ENCODE assay signal across 14 cellular contexts in genomic region chr1:1164701-1165451, GRCh38. TPM values are rescaled to one million over a fixed set of nuclear protein-coding genes. Genes with fewer than 3 reads are reported as not detected.
DNase-seq lines count a peak whose midpoint lies in the region; ATAC-seq and TF ChIP-seq lines count a peak whose summit lies in the region.
"Had no signal": no experiment of that assay in that cellular context is flagged by ENCODE, and none has a peak within 500 bp of the region (broad histone marks: within the 10 kb centered on the region; RNA-seq: fewer than 3 reads in every experiment).

No MANE protein-coding gene starts in this region.

- BruUV-seq in PC-3 (replicated peaks; lab: Mats Ljungman, UMichigan): no TSS peak
- no TSS peak for BruUV-seq in A673 (replicated peaks; lab: Mats Ljungman, UMichigan)

- H4K20me1 ChIP-seq in PC-3 (ENCODE audit: low read length): peaks cover 42% of the 10 kb centered on the region
- H4K20me1 ChIP-seq in hepatocyte (ENCODE audit: insufficient read depth, poor library complexity, severe bottlenecking): peaks cover 43% of the 10 kb centered on the region

- DNase-seq in H7: peak; percentile 91
- peak; percentile 82 for DNase-seq in PC-3
- peak; percentile 84 for DNase-seq in hepatocyte (ENCODE audit: low spot score)
- peak; percentile 85 for DNase-seq in renal cortical epithelial cell (ENCODE audit: low read depth)
- DNase-seq in NCI-H146 (lab: John Stamatoyannopoulos, UW): no peak
- no peak for DNase-seq in middle frontal gyrus (ENCODE audit: extremely low spot score, low spot score)
- no peak for DNase-seq in A673 (ENCODE audit: low spot score)
- DNase-seq in NCI-H1694 (lab: John Stamatoyannopoulos, UW): no peak
- DNase-seq: aorta, NCI-H187, posterior cingulate gyrus, uterus had no signal

- H3F3A ChIP-seq in PC-3 (ENCODE audit: low read length, unreplicated experiment): no peaks in the 10 kb centered on the region

- no peak overlapping the region for H3K4me3 ChIP-seq in H7 (ENCODE audit: insufficient read depth, low read depth, low read length)
- peak overlapping the region; percentile 90 for H3K4me3 ChIP-seq in PC-3 (ENCODE audit: low read length)
- H3K4me3 ChIP-seq in hepatocyte: peak overlapping the region; percentile 52
- H3K4me3 ChIP-seq in A673 (ENCODE audit: low read depth, low read length, poor library complexity, severe bottlenecking): no peak overlapping the region
- H3K4me3 ChIP-seq: uterus had no signal

- no peak for TF ChIP-seq CTCF in PC-3 (conservative IDR thresholded peaks at IDR 0.05; ENCODE audit: low read depth, low read length)
- TF ChIP-seq CTCF in hepatocyte (IDR thresholded peaks at IDR 0.05; ENCODE audit: poor library complexity): no peak
- TF ChIP-seq CTCF in A673 (conservative IDR thresholded peaks at IDR 0.05; ENCODE audit: low read depth, low read length): no peak

- H3K36me3 ChIP-seq in H7 (replicated peaks; ENCODE audit: control insufficient read depth, insufficient read depth, low read length) (no peaks in the 10 kb centered on the region), PC-3 (ENCODE audit: low read depth, low read length) (no peaks in the 10 kb centered on the region), hepatocyte (replicated peaks; ENCODE audit: insufficient read depth, low read depth) (no peaks in the 10 kb centered on the region), A673 (ENCODE audit: insufficient read depth, low read length, poor library complexity, severe bottlenecking) (no peaks in the 10 kb centered on the region)
- H3K36me3 ChIP-seq: uterus had no signal

- peaks cover 17% of the 10 kb centered on the region for H3K4me1 ChIP-seq in PC-3 (ENCODE audit: insufficient read depth, low read length)
- H3K4me1 ChIP-seq in hepatocyte (ENCODE audit: insufficient read depth): peaks cover 12% of the 10 kb centered on the region
- H3K4me1 ChIP-seq in A673 (ENCODE audit: insufficient read depth, low read length, poor library complexity, severe bottlenecking): peaks cover 8% of the 10 kb centered on the region
- H3K4me1 ChIP-seq: uterus had no signal

- H3K27me3 ChIP-seq in H7 (ENCODE audit: control insufficient read depth, insufficient read depth, low read length) (no peaks in the 10 kb centered on the region), PC-3 (ENCODE audit: low read length) (no peaks in the 10 kb centered on the region), hepatocyte (no peaks in the 10 kb centered on the region), A673 (replicated peaks; ENCODE audit: insufficient read depth, low read depth, low read length, poor library complexity) (no peaks in the 10 kb centered on the region)
- H3K27me3 ChIP-seq: uterus had no signal

- H2AFZ ChIP-seq in PC-3 (ENCODE audit: low read length) (peak overlapping the region; percentile 14; the same call in 1 of the 2 replicates), hepatocyte (no peak overlapping the region)

- intact Hi-C loops in PC-3 (cut with micrococcal nuclease): loop anchor here (2.0 kb wide), 2 partner anchors 42 to 66 kb away; no protein-coding TSS in a partner anchor
- intact Hi-C loops in A673 (cut with micrococcal nuclease; ENCODE audit: unreplicated experiment): no loop called here

- peaks cover 71% of the 10 kb centered on the region for H3K79me2 ChIP-seq in PC-3 (ENCODE audit: low read length)
- H3K79me2 ChIP-seq in hepatocyte: peaks cover 54% of the 10 kb centered on the region

- CTCF ChIA-PET in PC-3 (lab: Charles Lee) (interaction anchor here (2.8 kb wide), 1 partner anchor 43 kb away, joined by 16 read pairs; no protein-coding TSS in a partner anchor), A673 (lab: Charles Lee) (no interaction called here)

- H3K4me2 ChIP-seq in PC-3 (ENCODE audit: low read length) (peak overlapping the region; percentile 82), hepatocyte (peak overlapping the region; percentile 87)

- peak overlapping the region; percentile 73 for H3K27ac ChIP-seq in PC-3 (ENCODE audit: low read length)
- peak overlapping the region; percentile 98 for H3K27ac ChIP-seq in hepatocyte
- no peak overlapping the region for H3K27ac ChIP-seq in A673 (ENCODE audit: low read depth, low read length, poor library complexity, severe bottlenecking)
- H3K27ac ChIP-seq: HL-60, uterus had no signal

- no peaks in the 10 kb centered on the region for H3K9me2 ChIP-seq in PC-3 (replicated peaks; ENCODE audit: low read length)
- no peaks in the 10 kb centered on the region for H3K9me2 ChIP-seq in hepatocyte (replicated peaks; ENCODE audit: insufficient read depth)

- POLR2A ChIA-PET in PC-3 (lab: Charles Lee; ENCODE audit: unreplicated experiment) (interaction anchor here (0.7 kb wide), 1 partner anchor 86 kb away, joined by 5 read pairs; no protein-coding TSS in a partner anchor), A673 (lab: Charles Lee; ENCODE audit: low non-redundant PET) (interaction anchor here (0.7 kb wide), 1 partner anchor 14 kb away, joined by 3 read pairs; no protein-coding TSS in a partner anchor)

- 25% methylated on average over 41 of the region's 48 CpGs for WGBS in hepatocyte (ENCODE audit: low lambda C conversion rate, missing lambda C conversion rate)

- ATAC-seq in PC-3: peak; percentile 34

- H3K9me3 ChIP-seq in PC-3 (ENCODE audit: low read length) (no peaks in the 10 kb centered on the region), hepatocyte (ENCODE audit: low read depth) (no peaks in the 10 kb centered on the region), A673 (ENCODE audit: low read depth, low read length, poor library complexity, severe bottlenecking) (no peaks in the 10 kb centered on the region)
- H3K9me3 ChIP-seq: uterus had no signal

- peak overlapping the region; percentile 77 for H3K9ac ChIP-seq in PC-3 (ENCODE audit: low read length)

RNA-seq across cellular contexts. Expression of gene TTLL10, which starts 8.8 kb away (rescaled TPM):
- total RNA-seq in H7 (2014; rRNA removed; shearing (Covaris generic)): not detected in 2 replicates
- 0.36 and 0.46 TPM in 2 replicates for total RNA-seq in PC-3 (2014; rRNA removed)
- not detected in 2 replicates for total RNA-seq in hepatocyte
- 0.38 and 0.69 TPM in 2 replicates for polyA plus RNA-seq in hepatocyte
- total RNA-seq in renal cortical epithelial cell: 0.15 TPM in 1 of 2 replicates, not detected in the other
- total RNA-seq in A673 (2021): not detected in 2 replicates
- total RNA-seq: fibroblast of lung had no signal
- polyA plus RNA-seq: aorta, fibroblast of lung had no signal

RNA-seq across cellular contexts. Expression of gene TNFRSF18, which starts 41.5 kb away (rescaled TPM):
- total RNA-seq in H7 (2014; rRNA removed; shearing (Covaris generic)): not detected in 2 replicates
- total RNA-seq in PC-3 (2014; rRNA removed) (87.2 and 120 TPM in 2 replicates), hepatocyte (not detected in 2 replicates), renal cortical epithelial cell (0.50 TPM in 1 of 2 replicates, not detected in the other), A673 (2021) (0.77 and 1.1 TPM in 2 replicates)
- polyA plus RNA-seq in hepatocyte: 0.86 and 1.3 TPM in 2 replicates
- polyA plus RNA-seq: fibroblast of lung had no signal

RNA-seq across cellular contexts. Expression of gene C1orf159, which starts 49.0 kb away (rescaled TPM):
- 29.3 and 32.0 TPM in 2 replicates for total RNA-seq in H7 (2014; rRNA removed; shearing (Covaris generic))
- total RNA-seq in PC-3 (2014; rRNA removed): 61.7 and 78.0 TPM in 2 replicates
- total RNA-seq in hepatocyte: 7.1 and 9.2 TPM in 2 replicates
- polyA plus RNA-seq in hepatocyte: 21.7 and 25.1 TPM in 2 replicates
- total RNA-seq in renal cortical epithelial cell: 8.7 and 9.8 TPM in 2 replicates
- total RNA-seq in A673 (2021): 26.8 and 28.4 TPM in 2 replicates

RNA-seq across cellular contexts. Expression of gene TNFRSF4, which starts 49.1 kb away (rescaled TPM):
- total RNA-seq in H7 (2014; rRNA removed; shearing (Covaris generic)): 0.07 and 0.89 TPM in 2 replicates
- total RNA-seq in PC-3 (2014; rRNA removed) (0.11 and 0.17 TPM in 2 replicates), hepatocyte (0.28 TPM in 1 of 2 replicates, not detected in the other), renal cortical epithelial cell (not detected in 2 replicates), A673 (2021) (0.80 and 1.5 TPM in 2 replicates)
- polyA plus RNA-seq in hepatocyte: 0.34 TPM in 1 of 2 replicates, not detected in the other

Comparison
In these comparisons a context has a peak if more than half of its experiments do, and no peak if none do; other contexts are left out.
1. DNase-seq: peak in H7 (single experiment), PC-3 (single experiment), hepatocyte (single experiment) and renal cortical epithelial cell (single experiment); none in NCI-H146 (single experiment), middle frontal gyrus (single experiment), A673 (single experiment) and NCI-H1694 (single experiment).
2. H3K4me3 ChIP-seq: peak in PC-3 (single experiment) and hepatocyte (single experiment); none in H7 (single experiment) and A673 (single experiment).
3. RNA of gene TNFRSF18, which starts 41.5 kb away (total RNA-seq): 87.2 to 120 TPM in PC-3; 0.77 to 1.1 TPM in A673, 0.50 TPM in renal cortical epithelial cell, not detected in H7 and not detected in hepatocyte; every median in the first group is over 10 times any median in the second.